12 cellular contexts compared by ENCODE assay signal in the genomic region with DNA sequence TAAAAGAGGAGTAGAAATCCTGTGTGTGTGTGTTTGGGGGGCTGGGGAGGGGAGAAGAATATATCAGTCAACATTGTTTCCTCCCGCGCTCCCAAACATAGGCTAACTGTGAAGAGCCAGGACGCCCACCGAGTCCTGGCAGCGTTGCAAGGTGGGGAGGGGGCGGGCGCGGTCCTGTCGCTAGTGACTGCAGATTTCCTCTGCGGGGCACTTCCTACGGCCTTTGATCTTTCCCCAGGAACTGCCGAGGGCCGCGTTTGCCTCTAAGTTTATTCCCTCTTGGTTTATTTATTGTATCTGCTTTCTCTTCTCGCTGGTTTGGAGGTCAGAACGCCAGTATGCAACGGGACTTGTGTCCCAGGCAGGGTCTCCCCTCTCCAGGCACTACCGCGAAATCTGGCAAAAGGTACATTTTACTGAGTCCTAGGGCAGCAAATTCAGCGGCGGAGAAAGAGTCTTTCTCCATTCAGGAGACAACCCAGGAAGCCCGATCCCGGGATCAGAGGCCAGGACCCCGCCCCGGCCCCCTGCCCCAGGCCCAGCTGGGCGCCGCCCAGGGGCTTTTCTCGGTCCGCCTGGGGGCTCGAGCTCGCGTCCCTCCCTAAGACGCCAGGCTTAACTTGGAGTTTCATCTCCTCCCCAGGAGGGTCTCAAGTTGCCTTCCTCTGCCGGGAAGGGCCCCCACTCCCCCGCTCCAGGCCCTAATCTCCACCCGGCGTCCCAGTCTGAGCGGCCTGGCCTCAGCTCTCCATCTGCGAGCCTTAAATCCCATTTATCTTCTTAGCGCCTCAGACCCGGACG. TPM values are rescaled to one million over a fixed set of nuclear protein-coding genes. Genes with fewer than 3 reads are reported as not detected.
DNase-seq lines count a peak whose midpoint lies in the region; ATAC-seq, FAIRE-seq and TF ChIP-seq lines count a peak whose summit lies in the region.
"Had no signal": no experiment of that assay in that cellular context is flagged by ENCODE, and none has a peak within 500 bp of the region (broad histone marks: within the 10 kb centered on the region; RNA-seq: fewer than 3 reads in every experiment).

No MANE protein-coding gene starts in this region.

- H3K27me3 ChIP-seq in H1 (replicated peaks in 1 of 4; ENCODE audit: control insufficient read depth in 3 of 4, extremely low read depth in 1 of 4, insufficient read depth in 3 of 4, low read length in 3 of 4) (peaks cover 27 to 60% (median 46%) of the 10 kb centered on the region in 4 experiments), lower lobe of right lung (ENCODE audit: low read depth) (peaks cover 83% of the 10 kb centered on the region), smooth muscle cell (ENCODE audit: low read depth) (no peaks in the 10 kb centered on the region)

- intact Hi-C loops in lower lobe of right lung (cut with DNase I) = no loop called here

- FAIRE-seq in H1 (lab: Jason Lieb, UNC) = no peak

- H2AK5ac ChIP-seq in H1 (ENCODE audit: low read depth, low read length) = no peak overlapping the region

- no peak for TF ChIP-seq POLR2A in H1 (IDR thresholded peaks at IDR 0.05; ENCODE audit: control extremely low read depth in 1 of 2, low read depth in 2 of 2, low read length in 2 of 2)

- H3K23ac ChIP-seq in H1 (ENCODE audit: insufficient read length) = no peak overlapping the region

- no peaks in the 10 kb centered on the region for H3K79me1 ChIP-seq in H1 (ENCODE audit: low read depth, low read length)

- H3K4me2 ChIP-seq in H1 (ENCODE audit: insufficient read depth in 1 of 2, low read depth in 2 of 2, low read length in 2 of 2) (peak overlapping the region; percentile 91 to 92), smooth muscle cell (peak overlapping the region; percentile 85)

- no peak overlapping the region for H3K9ac ChIP-seq in H1 (replicated peaks in 1 of 4; ENCODE audit: extremely low read depth in 1 of 4, low read depth in 3 of 4, low read length in 3 of 4)
- H3K9ac ChIP-seq in smooth muscle cell (ENCODE audit: low read depth) = peak overlapping the region; percentile 56

- no peak for TF ChIP-seq CTCF in H1 (IDR thresholded peaks at IDR 0.05; ENCODE audit: control extremely low read depth in 1 of 3, insufficient read depth in 1 of 3, low read depth in 1 of 3, low read length in 3 of 3)
- no peak for TF ChIP-seq CTCF in lower lobe of right lung (IDR thresholded peaks at IDR 0.05)
- no peak for TF ChIP-seq CTCF in smooth muscle cell (IDR thresholded peaks at IDR 0.05; ENCODE audit: borderline replicate concordance, insufficient read depth, poor library complexity, severe bottlenecking)

- H3K27ac ChIP-seq in H1 (ENCODE audit: low read depth, low read length) (no peak overlapping the region), lower lobe of right lung (no peak overlapping the region), smooth muscle cell (ENCODE audit: low read depth) (peak overlapping the region; percentile 59)

- H4K20me1 ChIP-seq in H1 (replicated peaks in 1 of 2; ENCODE audit: control insufficient read depth in 1 of 2, insufficient read depth in 2 of 2, low read length in 2 of 2) = peaks cover 0 to 3% of the 10 kb centered on the region in 2 experiments
- H4K20me1 ChIP-seq in smooth muscle cell (ENCODE audit: low read depth) = no peaks in the 10 kb centered on the region

- ATAC-seq in lower lobe of right lung = peak; percentile 14

- no peak overlapping the region; the same call in 1 of the 2 replicates for H4K8ac ChIP-seq in H1 (ENCODE audit: extremely low read depth, insufficient read depth, low read length)

- CTCF ChIA-PET in H1 (lab: Charles Lee; ENCODE audit: partially characterized antibody) = interaction anchor here (0.6 to 2.5 kb wide), 7 partner anchors 9 to 655 kb away, joined by 3 to 26 read pairs (median 3); no protein-coding TSS in a partner anchor

- peaks cover 12% of the 10 kb centered on the region for H3F3A ChIP-seq in smooth muscle cell (ENCODE audit: low read depth)

- no peak for TF ChIP-seq RAD21 in H1 (IDR thresholded peaks at IDR 0.05 in 1 of 2, conservative IDR thresholded peaks at IDR 0.05 in 1 of 2; ENCODE audit: low read depth in 2 of 2, low read length in 2 of 2)

- H2BK5ac ChIP-seq in H1 (ENCODE audit: low read depth, low read length) = no peak overlapping the region

- H3K4me1 ChIP-seq in H1 (replicated peaks in 1 of 4; ENCODE audit: control insufficient read depth in 3 of 4, insufficient read depth in 4 of 4, low read length in 3 of 4) (peaks cover 4 to 12% (median 5%) of the 10 kb centered on the region in 4 experiments), lower lobe of right lung (peaks cover 25% of the 10 kb centered on the region), smooth muscle cell (ENCODE audit: low read depth) (peaks cover 23% of the 10 kb centered on the region)

- DNase-seq in HuH-7 (ENCODE audit: low spot score) (peak; percentile 30), H1 (ENCODE audit: low read depth in 1 of 2, low spot score in 2 of 2) (peak in 1 of 2 experiments; percentile 60), lower lobe of right lung (no peak), smooth muscle cell (lab: John Stamatoyannopoulos, UW; ENCODE audit: unreplicated experiment) (no peak), NCI-H1436 treated with DMSO at 0.1 percent for 48 hours (lab: John Stamatoyannopoulos, UW) (no peak), NCI-H748 treated with DMSO at 0.1 percent for 48 hours (lab: John Stamatoyannopoulos, UW) (no peak), NCI-H1694 treated with DMSO at 0.1 percent for 48 hours (lab: John Stamatoyannopoulos, UW) (no peak), NCI-H1048 (lab: John Stamatoyannopoulos, UW) (no peak)
- DNase-seq: NCI-H146 had no signal

- no peak overlapping the region for H3K56ac ChIP-seq in H1 (replicated peaks; ENCODE audit: insufficient read length, low read depth, low read length)

- no peak overlapping the region for H3K4ac ChIP-seq in H1 (replicated peaks; ENCODE audit: insufficient read length, low read depth, low read length)

- no peak overlapping the region; the same call in 1 of the 2 replicates for H2AFZ ChIP-seq in H1 (ENCODE audit: low read length)
- H2AFZ ChIP-seq in smooth muscle cell (ENCODE audit: low read depth) = peak overlapping the region; percentile 40

- no peak overlapping the region for H3K18ac ChIP-seq in H1 (ENCODE audit: extremely low read depth, low read length)

- peaks cover 10% of the 10 kb centered on the region; the same call in 1 of the 2 replicates for H3K23me2 ChIP-seq in H1 (ENCODE audit: low read depth, low read length)

- no peak overlapping the region for H2BK15ac ChIP-seq in H1 (ENCODE audit: low read length)

- H3K9me3 ChIP-seq in H1 (ENCODE audit: insufficient read depth in 2 of 2, low read depth in 1 of 2, low read length in 1 of 2) = peaks cover 0 to 2% of the 10 kb centered on the region in 2 experiments; a peak in 1 of 4 replicates
- H3K9me3 ChIP-seq in lower lobe of right lung = no peaks in the 10 kb centered on the region
- no peaks in the 10 kb centered on the region for H3K9me3 ChIP-seq in smooth muscle cell (replicated peaks; ENCODE audit: low read depth)

- no peak overlapping the region for H2BK120ac ChIP-seq in H1 (replicated peaks; ENCODE audit: low read depth, low read length)

- H2BK12ac ChIP-seq in H1 (ENCODE audit: low read depth, low read length) = no peak overlapping the region

- H4K5ac ChIP-seq in H1 (ENCODE audit: insufficient read length, low read depth, low read length) = no peak overlapping the region

- H3K79me2 ChIP-seq in H1 (ENCODE audit: control insufficient read depth in 1 of 2, insufficient read depth in 2 of 2, low read length in 2 of 2) = no peaks in the 10 kb centered on the region
- H3K79me2 ChIP-seq in smooth muscle cell (ENCODE audit: low read depth) = peaks cover 47% of the 10 kb centered on the region

- peak overlapping the region; percentile 42 to 70 (median 54) for H3K4me3 ChIP-seq in H1 (ENCODE audit: extremely low read depth in 1 of 4, insufficient read depth in 2 of 4, low read depth in 3 of 4, low read length in 4 of 4)
- H3K4me3 ChIP-seq in lower lobe of right lung = peak overlapping the region; percentile 45
- H3K4me3 ChIP-seq in smooth muscle cell = peak overlapping the region; percentile 71
- H3K4me3 ChIP-seq: lung had no signal

- POLR2A ChIA-PET in H1 (lab: Charles Lee; ENCODE audit: partially characterized antibody) = interaction anchor here (1.7 kb wide), 1 partner anchor 9 kb away, joined by 3 read pairs; no protein-coding TSS in a partner anchor

- H3K14ac ChIP-seq in H1 (ENCODE audit: insufficient read length) = no peak overlapping the region

- H2BK20ac ChIP-seq in H1 (ENCODE audit: low read length) = no peak overlapping the region

- no peak overlapping the region for H4K91ac ChIP-seq in H1 (replicated peaks; ENCODE audit: insufficient read length, low read length)

- 1% methylated on average over 25 of the region's 42 CpGs; no CpG with 5 or more reads in 1 of the 2 experiments for WGBS in H1 (ENCODE audit: extremely low coverage in 1 of 2, insufficient coverage in 1 of 2, insufficient read length in 1 of 2, insufficient replicate concordance in 2 of 2, low coverage in 1 of 2, low lambda C conversion rate in 2 of 2, missing lambda C conversion rate in 1 of 2), 2 experiments
- WGBS in smooth muscle cell (ENCODE audit: low lambda C conversion rate) = 2% methylated on average over 42 of the region's 42 CpGs

- no peak for TF ChIP-seq EP300 in H1 (IDR thresholded peaks at IDR 0.05; ENCODE audit: borderline replicate concordance in 1 of 2, low read depth in 2 of 2, low read length in 2 of 2)

- H3K36me3 ChIP-seq in H1 (ENCODE audit: control insufficient read depth in 2 of 4, insufficient read depth in 4 of 4, low read length in 3 of 4) = no peaks in the 10 kb centered on the region
- H3K36me3 ChIP-seq in lower lobe of right lung = no peaks in the 10 kb centered on the region
- H3K36me3 ChIP-seq in smooth muscle cell (ENCODE audit: low read depth) = no peaks in the 10 kb centered on the region

TF ChIP-seq in H1, 55 proteins besides CTCF, POLR2A, EP300 and RAD21 (continues in another document):
- TF ChIP-seq YY1 (IDR thresholded peaks at IDR 0.05; ENCODE audit: low read depth, low read length) (no peak), SUZ12 (IDR thresholded peaks at IDR 0.05; ENCODE audit: low read length) (peak; percentile 38; the same call in 1 of the 2 replicates), POU5F1 (IDR thresholded peaks at IDR 0.05; ENCODE audit: low read depth, low read length) (no peak), TAF1 (IDR thresholded peaks at IDR 0.05; ENCODE audit: low read depth, low read length) (no peak), SIRT6 (IDR thresholded peaks at IDR 0.05; ENCODE audit: low read length) (no peak)

RNA-seq across cellular contexts. Expression of a gene that starts 0.9 kb away (rescaled TPM):
- 0.15 and 0.24 TPM in 2 replicates for total RNA-seq in H1 (2021; fragmentation: NEBNext Ultra II Directional; extraction: Animal tissue kit (Norgen Biotek cat#: 25700))
- polyA plus RNA-seq in H1 (2011; rRNA removed) (0.19 and 0.20 TPM in 2 replicates), smooth muscle cell (106 and 194 TPM in 2 replicates)
- polyA plus RNA-seq in H1 (2011; cell fraction: cytosol; rRNA removed) = 0.22 TPM
- 0.67 TPM for polyA plus RNA-seq in H1 (2011; cell fraction: nucleus; rRNA removed)
- 0.13 to 0.71 TPM (median 0.51 TPM) in 4 replicates for polyA plus RNA-seq in H1 (2012, experiment 1 of 2)
- polyA plus RNA-seq in H1 (2012, experiment 2 of 2) = 0.18 TPM
- polyA plus RNA-seq in H1 (2013, experiment 1 of 2) = 0.22 TPM
- 0.26 TPM for polyA plus RNA-seq in H1 (2013, experiment 2 of 2)
- 0.16 and 0.73 TPM in 2 replicates for polyA minus RNA-seq in H1 (2011; rRNA and poly(A)+ RNA removed)
- not detected for polyA minus RNA-seq in H1 (2011; cell fraction: cytosol; rRNA and poly(A)+ RNA removed)
- 0.30 TPM for polyA minus RNA-seq in H1 (2011; cell fraction: nucleus; rRNA and poly(A)+ RNA removed)
- total RNA-seq in lower lobe of right lung (2.4 TPM), smooth muscle cell (103 and 108 TPM in 2 replicates)
- total RNA-seq: HT-29; T-helper 2 cell treated with Interferon-gamma antibody and Interleukin-4, amounts not matched to agents 100 ng/mL and 5 ng/mL, for 36 hours had no signal

Comparison
In these comparisons a context has a peak if more than half of its experiments do, and no peak if none do; other contexts are left out.
1. RNA of a gene that starts 0.9 kb away (total RNA-seq): 103 to 108 TPM in smooth muscle cell; 2.4 TPM in lower lobe of right lung (single experiment) and 0.15 to 0.24 TPM in H1; every median in the first group is over 10 times any median in the second.
2. Peak in every context shown above with its lines, with median percentiles within 50 percentile points of each other: H3K4me3 ChIP-seq.